ENCODE assay signal across 8 cellular contexts in the genomic region with DNA sequence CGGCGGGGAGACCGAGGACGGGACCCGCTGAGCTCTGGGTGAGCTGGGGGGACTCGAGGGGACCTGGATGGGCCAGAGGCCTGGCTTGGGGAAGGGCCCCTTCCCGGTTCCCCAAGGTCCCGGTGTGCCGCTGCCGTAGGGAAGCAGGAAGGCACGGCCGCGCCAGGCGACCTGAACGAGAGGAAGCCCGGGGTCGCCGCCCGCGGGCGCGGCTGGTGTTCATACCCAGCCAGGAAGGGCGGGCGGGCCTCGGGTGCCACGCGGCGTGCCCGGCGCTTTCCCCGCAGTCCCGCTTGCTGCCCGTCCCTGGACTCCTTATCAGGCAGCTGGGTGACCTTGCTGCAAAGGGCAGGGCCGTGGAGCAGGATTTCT. TPM values are rescaled to one million over a fixed set of nuclear protein-coding genes. Genes with fewer than 3 reads are reported as not detected.
DNase-seq lines count a peak whose midpoint lies in the region; ATAC-seq lines count a peak whose summit lies in the region.

No MANE protein-coding gene starts in this region.

- no peak for DNase-seq in CD8-positive, alpha-beta memory T cell
- DNase-seq in activated effector memory CD4-positive, alpha-beta T cell treated with anti-CD3 and anti-CD28 coated beads, Interleukin-2, amount 50 U/mL, for 16 hours = peak; percentile 73
- peak; percentile 56 for DNase-seq in stimulated activated CD8-positive, alpha-beta memory T cell treated with anti-CD3 and anti-CD28 coated beads, Interleukin-4, amount 100 ng/mL, for 48 hours
- DNase-seq in ureter (ENCODE audit: low spot score) (no peak), NCI-H1092 treated with DMSO at 0.1 percent for 48 hours (lab: John Stamatoyannopoulos, UW) (no peak), NCI-H526 treated with DMSO at 0.1 percent for 48 hours (lab: John Stamatoyannopoulos, UW) (no peak)

- peak overlapping the region in 7 of 8 donors; percentile 17 to 68 (median 54) for H3K27ac Mint-ChIP-seq in CD8-positive, alpha-beta memory T cell

- H3K27me3 Mint-ChIP-seq in CD8-positive, alpha-beta memory T cell = no peaks in the 10 kb centered on the region

- H3K9me3 Mint-ChIP-seq in CD8-positive, alpha-beta memory T cell = no peaks in the 10 kb centered on the region

- H3K9me3 ChIP-seq in CD8-positive, alpha-beta memory T cell (ENCODE audit: low read length) = no peaks in the 10 kb centered on the region
- no peaks in the 10 kb centered on the region for H3K9me3 ChIP-seq in iPS-20b (ENCODE audit: insufficient read depth, low read depth, low read length)

- H3K4me3 Mint-ChIP-seq in CD8-positive, alpha-beta memory T cell = peak overlapping the region; percentile 52 to 88 (median 74)

- POLR2A ChIA-PET in CD8-positive, alpha-beta memory T cell (lab: Charles Lee) = interaction anchor here (1.4 to 2.4 kb wide), 2 partner anchors 38 to 161 kb away, joined by 7 to 14 read pairs; partner anchors contain the start of genes ZNF777 and ZNF783

- CTCF ChIA-PET in CD8-positive, alpha-beta memory T cell (lab: Charles Lee) = interaction anchor here (0.6 to 2.3 kb wide), 15 partner anchors 8 to 201 kb away, joined by 3 to 16 read pairs (median 4); partner anchors contain the start of genes ZNF777 and ZNF783

- H3K36me3 Mint-ChIP-seq in CD8-positive, alpha-beta memory T cell = peaks cover 0 to 5% (median 0%) of the 10 kb centered on the region in 3 donors

- H3K4me3 ChIP-seq in CD8-positive, alpha-beta memory T cell (ENCODE audit: low read length) = peak overlapping the region; percentile 62
- peak overlapping the region; percentile 58; the same call in 1 of the 2 replicates for H3K4me3 ChIP-seq in iPS-20b (ENCODE audit: low read length)

- H3K4me1 ChIP-seq in CD8-positive, alpha-beta memory T cell (ENCODE audit: insufficient read depth, low read length) = peaks cover 5% of the 10 kb centered on the region
- no peaks in the 10 kb centered on the region for H3K4me1 ChIP-seq in iPS-20b (ENCODE audit: insufficient read depth, low read length)

- no peak overlapping the region for H3K9ac ChIP-seq in iPS-20b (ENCODE audit: low read depth, low read length)

- H3K27me3 ChIP-seq in CD8-positive, alpha-beta memory T cell (ENCODE audit: insufficient read depth, low read length, poor library complexity, severe bottlenecking) = no peaks in the 10 kb centered on the region
- H3K27me3 ChIP-seq in iPS-20b (ENCODE audit: insufficient read depth, low read length) = peaks cover 7% of the 10 kb centered on the region; the same call in 1 of the 2 replicates

- peaks cover 0 to 12% (median 5%) of the 10 kb centered on the region in 3 donors for H3K4me1 Mint-ChIP-seq in CD8-positive, alpha-beta memory T cell

- H3K36me3 ChIP-seq in CD8-positive, alpha-beta memory T cell (ENCODE audit: insufficient read depth, low read length) = no peaks in the 10 kb centered on the region
- H3K36me3 ChIP-seq in iPS-20b (ENCODE audit: insufficient read depth, low read depth, low read length) = no peaks in the 10 kb centered on the region

- peak overlapping the region; percentile 60 for H3K27ac ChIP-seq in CD8-positive, alpha-beta memory T cell (ENCODE audit: low read depth, low read length)
- H3K27ac ChIP-seq in iPS-20b (ENCODE audit: low read length) = no peak overlapping the region

- ATAC-seq in HG03064 (IDR thresholded peaks at IDR 0.05; ENCODE audit: low read depth, unreplicated experiment) = peak; percentile 25

RNA-seq across cellular contexts. Expression of gene ZNF777, which starts 38.0 kb away (rescaled TPM):
- 10 to 100 TPM; 21.9 to 22.1 TPM for total RNA-seq in CD8-positive, alpha-beta memory T cell
- 3.7 TPM for polyA plus RNA-seq in CD8-positive, alpha-beta memory T cell
- total RNA-seq in ureter = 15.1 TPM

Comparison
In these comparisons a context has a peak if more than half of its experiments do, and no peak if none do; other contexts are left out.
1. DNase-seq: peak in activated effector memory CD4-positive, alpha-beta T cell treated with anti-CD3 and anti-CD28 coated beads, Interleukin-2, amount 50 U/mL, for 16 hours (single experiment) and stimulated activated CD8-positive, alpha-beta memory T cell treated with anti-CD3 and anti-CD28 coated beads, Interleukin-4, amount 100 ng/mL, for 48 hours (single experiment); none in CD8-positive, alpha-beta memory T cell (0 of 5), ureter (single experiment), NCI-H1092 treated with DMSO at 0.1 percent for 48 hours (single experiment) and NCI-H526 treated with DMSO at 0.1 percent for 48 hours (single experiment).